Comparison of ENCODE assay signal across 1 cellular context in genomic region chr1:28512058-28512611, GRCh38.
TF ChIP-seq lines count a peak whose summit lies in the region.

No MANE protein-coding gene starts in this region.

TF ChIP-seq in HepG2, 621 proteins besides CTCF, POLR2A, EP300 and RAD21 (continues in another document):
- TF ChIP-seq, protein P1, sequence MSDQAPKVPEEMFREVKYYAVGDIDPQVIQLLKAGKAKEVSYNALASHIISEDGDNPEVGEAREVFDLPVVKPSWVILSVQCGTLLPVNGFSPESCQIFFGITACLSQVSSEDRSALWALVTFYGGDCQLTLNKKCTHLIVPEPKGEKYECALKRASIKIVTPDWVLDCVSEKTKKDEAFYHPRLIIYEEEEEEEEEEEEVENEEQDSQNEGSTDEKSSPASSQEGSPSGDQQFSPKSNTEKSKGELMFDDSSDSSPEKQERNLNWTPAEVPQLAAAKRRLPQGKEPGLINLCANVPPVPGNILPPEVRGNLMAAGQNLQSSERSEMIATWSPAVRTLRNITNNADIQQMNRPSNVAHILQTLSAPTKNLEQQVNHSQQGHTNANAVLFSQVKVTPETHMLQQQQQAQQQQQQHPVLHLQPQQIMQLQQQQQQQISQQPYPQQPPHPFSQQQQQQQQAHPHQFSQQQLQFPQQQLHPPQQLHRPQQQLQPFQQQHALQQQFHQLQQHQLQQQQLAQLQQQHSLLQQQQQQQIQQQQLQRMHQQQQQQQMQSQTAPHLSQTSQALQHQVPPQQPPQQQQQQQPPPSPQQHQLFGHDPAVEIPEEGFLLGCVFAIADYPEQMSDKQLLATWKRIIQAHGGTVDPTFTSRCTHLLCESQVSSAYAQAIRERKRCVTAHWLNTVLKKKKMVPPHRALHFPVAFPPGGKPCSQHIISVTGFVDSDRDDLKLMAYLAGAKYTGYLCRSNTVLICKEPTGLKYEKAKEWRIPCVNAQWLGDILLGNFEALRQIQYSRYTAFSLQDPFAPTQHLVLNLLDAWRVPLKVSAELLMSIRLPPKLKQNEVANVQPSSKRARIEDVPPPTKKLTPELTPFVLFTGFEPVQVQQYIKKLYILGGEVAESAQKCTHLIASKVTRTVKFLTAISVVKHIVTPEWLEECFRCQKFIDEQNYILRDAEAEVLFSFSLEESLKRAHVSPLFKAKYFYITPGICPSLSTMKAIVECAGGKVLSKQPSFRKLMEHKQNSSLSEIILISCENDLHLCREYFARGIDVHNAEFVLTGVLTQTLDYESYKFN (CRISPR knock-in tag; conservative IDR thresholded peaks at IDR 0.05) = no peak
- TF ChIP-seq PPARG (CRISPR knock-in tag; conservative IDR thresholded peaks at IDR 0.05) (0 out of 2 replicates have a peak, but pooled peaks have one; percentile 21), CEBPZ (IDR thresholded peaks at IDR 0.05; ENCODE audit: low read length) (no peak), SSRP1 (CRISPR knock-in tag; IDR thresholded peaks at IDR 0.05) (peak; percentile 80), JARID2 (CRISPR knock-in tag; IDR thresholded peaks at IDR 0.05; ENCODE audit: insufficient replicate concordance) (no peak), TEF (CRISPR knock-in tag; IDR thresholded peaks at IDR 0.05) (no peak), AGO2 (optimal IDR thresholded peaks at IDR 0.05; ENCODE audit: low read depth, low read length) (peak; percentile 72), ZMYM4 (CRISPR knock-in tag; IDR thresholded peaks at IDR 0.05) (no peak), ZNF546 (CRISPR knock-in tag; conservative IDR thresholded peaks at IDR 0.05) (no peak), SP1 (IDR thresholded peaks at IDR 0.05) (no peak), SP1 (CRISPR knock-in tag; IDR thresholded peaks at IDR 0.05) (no peak), KLF11 (CRISPR knock-in tag; IDR thresholded peaks at IDR 0.05) (no peak), KDM5A (IDR thresholded peaks at IDR 0.05; ENCODE audit: borderline replicate concordance, low read length) (no peak), HNRNPH1 (optimal IDR thresholded peaks at IDR 0.05; ENCODE audit: low read depth, low read length) (no peak), KLF12 (CRISPR knock-in tag; IDR thresholded peaks at IDR 0.05; ENCODE audit: borderline replicate concordance) (no peak), YEATS2 (CRISPR knock-in tag; IDR thresholded peaks at IDR 0.05; ENCODE audit: borderline replicate concordance) (no peak), MZF1 (CRISPR knock-in tag; IDR thresholded peaks at IDR 0.05; ENCODE audit: borderline replicate concordance) (no peak), AKNA (CRISPR knock-in tag; IDR thresholded peaks at IDR 0.05; ENCODE audit: borderline replicate concordance) (no peak), ZNF337 (CRISPR knock-in tag; IDR thresholded peaks at IDR 0.05; ENCODE audit: borderline replicate concordance, low read depth) (no peak), ZNF577 (CRISPR knock-in tag; IDR thresholded peaks at IDR 0.05; ENCODE audit: borderline replicate concordance, low read depth) (no peak), ZSCAN25 (CRISPR knock-in tag; IDR thresholded peaks at IDR 0.05) (no peak), ZNF225 (CRISPR knock-in tag; IDR thresholded peaks at IDR 0.05) (no peak), SOX6 (IDR thresholded peaks at IDR 0.05) (no peak), SOX6 (CRISPR knock-in tag; IDR thresholded peaks at IDR 0.05) (no peak), ARID2 (CRISPR knock-in tag; IDR thresholded peaks at IDR 0.05; ENCODE audit: borderline replicate concordance) (no peak), RBFOX2 (IDR thresholded peaks at IDR 0.05; ENCODE audit: low read depth, low read length) (no peak), ZNF792 (CRISPR knock-in tag; IDR thresholded peaks at IDR 0.05) (0 out of 2 replicates have a peak, but pooled peaks have one; percentile 3), HES4 (CRISPR knock-in tag; IDR thresholded peaks at IDR 0.05; ENCODE audit: borderline replicate concordance) (no peak), ZNF83 (CRISPR knock-in tag; IDR thresholded peaks at IDR 0.05; ENCODE audit: borderline replicate concordance) (no peak), CAMTA2 (CRISPR knock-in tag; IDR thresholded peaks at IDR 0.05; ENCODE audit: borderline replicate concordance) (no peak), ZNF367 (CRISPR knock-in tag; IDR thresholded peaks at IDR 0.05; ENCODE audit: borderline replicate concordance) (no peak), RBM22 (optimal IDR thresholded peaks at IDR 0.05; ENCODE audit: low read length) (peak; percentile 99), ZNF879 (CRISPR knock-in tag; IDR thresholded peaks at IDR 0.05) (no peak), KDM1A (CRISPR knock-in tag; IDR thresholded peaks at IDR 0.05) (no peak), PHF21A (CRISPR knock-in tag; IDR thresholded peaks at IDR 0.05) (no peak), FOXJ3 (CRISPR knock-in tag; IDR thresholded peaks at IDR 0.05; ENCODE audit: borderline replicate concordance) (no peak), GABPA (IDR thresholded peaks at IDR 0.05; ENCODE audit: low read depth, low read length) (no peak), GABPA (CRISPR knock-in tag; IDR thresholded peaks at IDR 0.05; ENCODE audit: low read depth) (no peak), RFX3 (CRISPR knock-in tag; IDR thresholded peaks at IDR 0.05) (no peak), SMAD9 (CRISPR knock-in tag; IDR thresholded peaks at IDR 0.05) (no peak), ZNF530 (CRISPR knock-in tag; IDR thresholded peaks at IDR 0.05; ENCODE audit: low read depth) (no peak), ZGPAT (CRISPR knock-in tag; IDR thresholded peaks at IDR 0.05) (no peak), PAF1 (CRISPR knock-in tag; IDR thresholded peaks at IDR 0.05) (peak; percentile 83; the same call in 1 of the 2 replicates), HNRNPUL1 (IDR thresholded peaks at IDR 0.05; ENCODE audit: low read depth, low read length) (no peak), ZNF737 (CRISPR knock-in tag; IDR thresholded peaks at IDR 0.05; ENCODE audit: borderline replicate concordance) (no peak), SUZ12 (IDR thresholded peaks at IDR 0.05; ENCODE audit: low read depth, low read length) (no peak), MYPOP (CRISPR knock-in tag; IDR thresholded peaks at IDR 0.05) (no peak), ZNF576 (CRISPR knock-in tag; IDR thresholded peaks at IDR 0.05) (no peak), REL (CRISPR knock-in tag; conservative IDR thresholded peaks at IDR 0.05) (no peak), ZBTB21 (CRISPR knock-in tag; IDR thresholded peaks at IDR 0.05) (no peak)
- TF ChIP-seq, protein P2, sequence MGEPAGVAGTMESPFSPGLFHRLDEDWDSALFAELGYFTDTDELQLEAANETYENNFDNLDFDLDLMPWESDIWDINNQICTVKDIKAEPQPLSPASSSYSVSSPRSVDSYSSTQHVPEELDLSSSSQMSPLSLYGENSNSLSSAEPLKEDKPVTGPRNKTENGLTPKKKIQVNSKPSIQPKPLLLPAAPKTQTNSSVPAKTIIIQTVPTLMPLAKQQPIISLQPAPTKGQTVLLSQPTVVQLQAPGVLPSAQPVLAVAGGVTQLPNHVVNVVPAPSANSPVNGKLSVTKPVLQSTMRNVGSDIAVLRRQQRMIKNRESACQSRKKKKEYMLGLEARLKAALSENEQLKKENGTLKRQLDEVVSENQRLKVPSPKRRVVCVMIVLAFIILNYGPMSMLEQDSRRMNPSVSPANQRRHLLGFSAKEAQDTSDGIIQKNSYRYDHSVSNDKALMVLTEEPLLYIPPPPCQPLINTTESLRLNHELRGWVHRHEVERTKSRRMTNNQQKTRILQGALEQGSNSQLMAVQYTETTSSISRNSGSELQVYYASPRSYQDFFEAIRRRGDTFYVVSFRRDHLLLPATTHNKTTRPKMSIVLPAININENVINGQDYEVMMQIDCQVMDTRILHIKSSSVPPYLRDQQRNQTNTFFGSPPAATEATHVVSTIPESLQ (CRISPR knock-in tag; conservative IDR thresholded peaks at IDR 0.05) = no peak
- TF ChIP-seq, protein P3, sequence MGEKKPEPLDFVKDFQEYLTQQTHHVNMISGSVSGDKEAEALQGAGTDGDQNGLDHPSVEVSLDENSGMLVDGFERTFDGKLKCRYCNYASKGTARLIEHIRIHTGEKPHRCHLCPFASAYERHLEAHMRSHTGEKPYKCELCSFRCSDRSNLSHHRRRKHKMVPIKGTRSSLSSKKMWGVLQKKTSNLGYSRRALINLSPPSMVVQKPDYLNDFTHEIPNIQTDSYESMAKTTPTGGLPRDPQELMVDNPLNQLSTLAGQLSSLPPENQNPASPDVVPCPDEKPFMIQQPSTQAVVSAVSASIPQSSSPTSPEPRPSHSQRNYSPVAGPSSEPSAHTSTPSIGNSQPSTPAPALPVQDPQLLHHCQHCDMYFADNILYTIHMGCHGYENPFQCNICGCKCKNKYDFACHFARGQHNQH (CRISPR knock-in tag; IDR thresholded peaks at IDR 0.05) = no peak
